In genomic region chr1:192521734-192522133, GRCh38 we compare ENCODE assay signal across 19 cellular contexts. TPM values are rescaled to one million over a fixed set of nuclear protein-coding genes. Genes with fewer than 3 reads are reported as not detected.
A peak's percentile ranks its signal among the peaks of the same experiment; 100 is the strongest.
DNase-seq lines count a peak whose midpoint lies in the region; ATAC-seq, FAIRE-seq and TF ChIP-seq lines count a peak whose summit lies in the region.
"Had no signal": no experiment of that assay in that cellular context is flagged by ENCODE, and none has a peak within 500 bp of the region (broad histone marks: within the 10 kb centered on the region; RNA-seq: fewer than 3 reads in every experiment).

No MANE protein-coding gene starts in this region.

- H3K4me3 Mint-ChIP-seq in dendritic cell treated with granulocyte-macrophage colony-stimulating factor and Interleukin-4, amounts not matched to agents 40 ng/mL and 50 ng/mL, for 4 days: no peak overlapping the region
- H3K4me3 Mint-ChIP-seq: GM23338 had no signal

- no peaks in the 10 kb centered on the region for H3K36me3 Mint-ChIP-seq in dendritic cell treated with granulocyte-macrophage colony-stimulating factor and Interleukin-4, amounts not matched to agents 40 ng/mL and 50 ng/mL, for 4 days (ENCODE audit: low read depth)

- H3K4me1 Mint-ChIP-seq in dendritic cell treated with granulocyte-macrophage colony-stimulating factor and Interleukin-4, amounts not matched to agents 40 ng/mL and 50 ng/mL, for 4 days (ENCODE audit: low read depth): peaks cover 26% of the 10 kb centered on the region
- H3K4me1 Mint-ChIP-seq: GM23338 had no signal

- H3K27ac ChIP-seq in DND-41 (ENCODE audit: low read length): peak overlapping the region; percentile 82
- no peak overlapping the region for H3K27ac ChIP-seq in OCI-LY3 (ENCODE audit: low read length)
- no peak overlapping the region for H3K27ac ChIP-seq in colonic mucosa
- no peak overlapping the region for H3K27ac ChIP-seq in testis
- H3K27ac ChIP-seq: neutrophil, uterus, VCaP had no signal

- no peak overlapping the region for H3K4me3 ChIP-seq in DND-41 (ENCODE audit: low read depth in 1 of 2, low read length in 2 of 2)
- H3K4me3 ChIP-seq in OCI-LY3 (ENCODE audit: low read length): no peak overlapping the region
- no peak overlapping the region for H3K4me3 ChIP-seq in colonic mucosa
- H3K4me3 ChIP-seq in testis: no peak overlapping the region
- H3K4me3 ChIP-seq: GM23338, lung, Peyer's patch, smooth muscle cell, uterus had no signal

- TF ChIP-seq POLR2A in testis (IDR thresholded peaks at IDR 0.05): no peak

- no peaks in the 10 kb centered on the region for H3K9me3 Mint-ChIP-seq in dendritic cell treated with granulocyte-macrophage colony-stimulating factor and Interleukin-4, amounts not matched to agents 40 ng/mL and 50 ng/mL, for 4 days
- H3K9me3 Mint-ChIP-seq: GM23338 had no signal

- intact Hi-C loops in dendritic cell treated with granulocyte-macrophage colony-stimulating factor and Interleukin-4, amounts not matched to agents 40 ng/mL and 50 ng/mL, for 4 days (cut with micrococcal nuclease): no loop called here
- intact Hi-C loops in colonic mucosa (cut with DNase I): no loop called here
- intact Hi-C loops in testis (cut with DNase I; ENCODE audit: low total_unique reads): no loop called here

- TF ChIP-seq CTCF in DND-41 (IDR thresholded peaks at IDR 0.05; ENCODE audit: borderline replicate concordance, extremely low read depth, low read length, poor library complexity, severe bottlenecking) (no peak), OCI-LY3 (IDR thresholded peaks at IDR 0.05; ENCODE audit: low read depth, low read length) (no peak), colonic mucosa (IDR thresholded peaks at IDR 0.05) (no peak), testis (IDR thresholded peaks at IDR 0.05) (no peak)

- H3K36me3 ChIP-seq in DND-41 (ENCODE audit: insufficient read depth, low read length) (no peaks in the 10 kb centered on the region), OCI-LY3 (replicated peaks; ENCODE audit: low read depth, low read length) (no peaks in the 10 kb centered on the region), colonic mucosa (no peaks in the 10 kb centered on the region), testis (ENCODE audit: low read depth, missing control alignments) (no peaks in the 10 kb centered on the region)
- H3K36me3 ChIP-seq: neutrophil, Peyer's patch, uterus had no signal

- H3K4me2 ChIP-seq in DND-41 (ENCODE audit: insufficient read depth, low read length) (peak overlapping the region; percentile 36), OCI-LY3 (ENCODE audit: low read length) (0 out of 2 replicates have a peak overlapping the region, but pooled peaks have one; percentile 2)
- H3K4me2 ChIP-seq: GM23338, smooth muscle cell had no signal

- no peaks in the 10 kb centered on the region for H3K27me3 ChIP-seq in DND-41 (ENCODE audit: insufficient read depth, low read length, poor library complexity)
- no peaks in the 10 kb centered on the region for H3K27me3 ChIP-seq in OCI-LY3 (ENCODE audit: low read depth, low read length)
- no peaks in the 10 kb centered on the region for H3K27me3 ChIP-seq in colonic mucosa
- no peaks in the 10 kb centered on the region for H3K27me3 ChIP-seq in testis
- H3K27me3 ChIP-seq: neutrophil, Peyer's patch, uterus had no signal

- H2AFZ ChIP-seq in DND-41 (ENCODE audit: low read depth, low read length) (peak overlapping the region; percentile 58), OCI-LY3 (ENCODE audit: low read depth, low read length) (no peak overlapping the region)
- H2AFZ ChIP-seq: GM23338 had no signal

- peak; percentile 21 to 24 for DNase-seq in activated CD4-positive, alpha-beta T cell treated with anti-CD3 and anti-CD28 coated beads for 4 hours
- DNase-seq in activated CD4-positive, alpha-beta T cell treated with anti-CD3 and anti-CD28 coated beads for 1 hour: no peak
- DNase-seq in DND-41 (peak; percentile 63), colonic mucosa (no peak), testis (no peak), RCC 7860 (ENCODE audit: low spot score) (no peak)
- DNase-seq: ACHN, activated gamma-delta T cell, caudate nucleus, Peyer's patch, uterus had no signal

- H3K4me1 ChIP-seq in DND-41 (ENCODE audit: insufficient read depth, low read length): peaks cover 66% of the 10 kb centered on the region
- H3K4me1 ChIP-seq in OCI-LY3 (ENCODE audit: low read length): peaks cover 60% of the 10 kb centered on the region
- no peaks in the 10 kb centered on the region for H3K4me1 ChIP-seq in colonic mucosa
- no peaks in the 10 kb centered on the region for H3K4me1 ChIP-seq in testis
- H3K4me1 ChIP-seq: uterus had no signal

- peaks cover 12% of the 10 kb centered on the region for H3K79me2 ChIP-seq in DND-41 (ENCODE audit: insufficient read depth, low read length)
- no peaks in the 10 kb centered on the region for H3K79me2 ChIP-seq in OCI-LY3 (ENCODE audit: low read length)

- H3K9ac ChIP-seq in DND-41 (ENCODE audit: low read depth, low read length) (peak overlapping the region; percentile 30; the same call in 1 of the 2 replicates), OCI-LY3 (ENCODE audit: low read length) (no peak overlapping the region), colonic mucosa (ENCODE audit: low read depth in 2 of 2, low read length in 2 of 2) (no peak overlapping the region)

- H4K20me1 ChIP-seq in DND-41 (ENCODE audit: insufficient read depth, low read length): no peaks in the 10 kb centered on the region
- no peaks in the 10 kb centered on the region for H4K20me1 ChIP-seq in OCI-LY3 (ENCODE audit: insufficient read depth, low read length)

- WGBS in testis, 2 donors: 67 to 74% methylated on average over 1 of the region's 1 CpG

- H3K27me3 Mint-ChIP-seq in dendritic cell treated with granulocyte-macrophage colony-stimulating factor and Interleukin-4, amounts not matched to agents 40 ng/mL and 50 ng/mL, for 4 days: no peaks in the 10 kb centered on the region

- no peak for FAIRE-seq in RCC 7860 (lab: Jason Lieb, UNC)

- peak overlapping the region; percentile 35 for H3K27ac Mint-ChIP-seq in dendritic cell treated with granulocyte-macrophage colony-stimulating factor and Interleukin-4, amounts not matched to agents 40 ng/mL and 50 ng/mL, for 4 days
- H3K27ac Mint-ChIP-seq: GM23338 had no signal

- no peaks in the 10 kb centered on the region for H3K9me3 ChIP-seq in DND-41 (ENCODE audit: insufficient read depth, low read length, severe bottlenecking)
- no peaks in the 10 kb centered on the region for H3K9me3 ChIP-seq in OCI-LY3 (ENCODE audit: insufficient read depth, low read length)
- H3K9me3 ChIP-seq in colonic mucosa: no peaks in the 10 kb centered on the region
- H3K9me3 ChIP-seq in testis: no peaks in the 10 kb centered on the region
- H3K9me3 ChIP-seq: neutrophil, Peyer's patch, uterus had no signal

- ATAC-seq in DND-41 (ENCODE audit: insufficient read depth, low read depth): 0 out of 3 replicates have a peak, but pooled peaks have one; percentile 9
- ATAC-seq: GM23338 had no signal

RNA-seq across cellular contexts. Expression of gene RGS1, which starts 53.8 kb away (rescaled TPM):
- 10 to 100 TPM in 1 of 2 donors, 1 to 10 TPM in 1; 8.0 to 21.3 TPM for total RNA-seq in colonic mucosa
- total RNA-seq in testis: 10 to 100 TPM; 17.2 to 69.5 TPM
- 3.9 TPM for polyA plus RNA-seq in testis (ENCODE audit: insufficient read depth, low read depth, low replicate concordance)
- total RNA-seq: epithelial cell of proximal tubule, GM23338 had no signal
- polyA plus RNA-seq: GM23338 had no signal

Comparison
In these comparisons a context has a peak if more than half of its experiments do, and no peak if none do; other contexts are left out.
1. DNase-seq: peak in activated CD4-positive, alpha-beta T cell treated with anti-CD3 and anti-CD28 coated beads for 4 hours (2 of 2) and DND-41 (single experiment); none in activated CD4-positive, alpha-beta T cell treated with anti-CD3 and anti-CD28 coated beads for 1 hour (single experiment), colonic mucosa (single experiment), testis (single experiment) and RCC 7860 (single experiment).